In genomic region chr2:2769481-2770431, GRCh38 we compare ENCODE assay signal across 12 cellular contexts.
DNase-seq lines count a peak whose midpoint lies in the region; ATAC-seq and TF ChIP-seq lines count a peak whose summit lies in the region.
"Had no signal": no experiment of that assay in that cellular context is flagged by ENCODE, and none has a peak within 500 bp of the region (broad histone marks: within the 10 kb centered on the region; RNA-seq: fewer than 3 reads in every experiment).

No MANE protein-coding gene starts in this region.

- H3K4me3 ChIP-seq in SK-N-SH (ENCODE audit: low read depth in 2 of 2, low read length in 1 of 2) (no peak overlapping the region), aorta (ENCODE audit: low read length in 2 of 2) (no peak overlapping the region)
- H3K4me3 ChIP-seq: smooth muscle cell had no signal

- H3K27ac Mint-ChIP-seq in nephron: peak overlapping the region in 2 of 3 experiments; percentile 22 to 44
- H3K27ac Mint-ChIP-seq in CD4-positive, alpha-beta T cell: no peak overlapping the region
- H3K27ac Mint-ChIP-seq: activated CD8-positive, alpha-beta T cell treated with anti-CD3 and anti-CD28 coated beads for 36 hours; T-helper 17 cell had no signal

- no peaks in the 10 kb centered on the region for H3K79me2 ChIP-seq in SK-N-SH (ENCODE audit: insufficient read depth)

- intact Hi-C loops in aorta (cut with DNase I): no loop called here
- intact Hi-C loops in CD4-positive, alpha-beta T cell (cut with DNase I, micrococcal nuclease): no loop called here

- ATAC-seq in SK-N-SH treated with all-trans-retinoic acid at 6 μM for 48 hours (no peak; the same call in 2 of the 3 replicates), aorta (ENCODE audit: low FRiP score) (peak; percentile 69), HG02798 (IDR thresholded peaks at IDR 0.05; ENCODE audit: poor library complexity, unreplicated experiment) (no peak)
- ATAC-seq in CD4-positive, alpha-beta T cell (ENCODE audit: poor library complexity): no peak
- ATAC-seq: activated CD8-positive, alpha-beta T cell treated with anti-CD3 and anti-CD28 coated beads for 36 hours; T-helper 17 cell had no signal

- peaks cover 24% of the 10 kb centered on the region for H3K27me3 Mint-ChIP-seq in nephron (ENCODE audit: low read depth)
- H3K27me3 Mint-ChIP-seq in CD4-positive, alpha-beta T cell: no peaks in the 10 kb centered on the region

- H3K4me3 Mint-ChIP-seq in nephron: no peak overlapping the region
- no peak overlapping the region for H3K4me3 Mint-ChIP-seq in CD4-positive, alpha-beta T cell
- H3K4me3 Mint-ChIP-seq: activated CD8-positive, alpha-beta T cell treated with anti-CD3 and anti-CD28 coated beads for 36 hours; T-helper 17 cell had no signal

- H3K36me3 ChIP-seq in SK-N-SH (replicated peaks in 1 of 2; ENCODE audit: control insufficient read depth in 1 of 2, insufficient read depth in 2 of 2, low read length in 1 of 2): no peaks in the 10 kb centered on the region
- H3K36me3 ChIP-seq in aorta (ENCODE audit: control insufficient read depth in 1 of 2, insufficient read depth in 2 of 2, low read length in 1 of 2): no peaks in the 10 kb centered on the region

- H3K36me3 Mint-ChIP-seq in nephron (ENCODE audit: low read depth): no peaks in the 10 kb centered on the region
- H3K36me3 Mint-ChIP-seq in CD4-positive, alpha-beta T cell (ENCODE audit: low read depth): no peaks in the 10 kb centered on the region

- H4K20me1 ChIP-seq in SK-N-SH (ENCODE audit: insufficient read depth): no peaks in the 10 kb centered on the region

- H3K9me3 ChIP-seq in SK-N-SH: no peaks in the 10 kb centered on the region
- H3K9me3 ChIP-seq in aorta (ENCODE audit: control insufficient read depth, low read length): no peaks in the 10 kb centered on the region
- H3K9me3 ChIP-seq in CD4-positive, alpha-beta T cell (ENCODE audit: control insufficient read depth, low read length): no peaks in the 10 kb centered on the region

- WGBS in SK-N-SH (ENCODE audit: low lambda C conversion rate): 66% methylated on average over 27 of the region's 28 CpGs
- WGBS in aorta, 2 donors: 31 to 37% methylated on average over 27 to 28 of the region's 28 CpGs

- DNase-seq in SK-N-SH (peak; percentile 64), globus pallidus (ENCODE audit: low spot score) (peak; percentile 48), aorta (no peak), HK-2 (ENCODE audit: unreplicated experiment) (no peak)
- DNase-seq in CD4-positive, alpha-beta T cell: no peak
- DNase-seq: activated CD8-positive, alpha-beta T cell treated with anti-CD3 and anti-CD28 coated beads for 36 hours; activated gamma-delta T cell treated with Interleukin-2 at 50 U/mL for 16 hours; T-helper 17 cell had no signal

- POLR2A ChIA-PET in SK-N-SH (lab: Yijun Ruan, JAX): no interaction called here
- POLR2A ChIA-PET in CD4-positive, alpha-beta T cell (lab: Charles Lee): no interaction called here

- H3K4me1 ChIP-seq in SK-N-SH (ENCODE audit: control insufficient read depth in 1 of 2, insufficient read depth in 2 of 2, low read depth in 1 of 2, low read length in 1 of 2) (peaks cover 0 to 13% of the 10 kb centered on the region in 2 experiments; a peak in 1 of 4 replicates), aorta (ENCODE audit: control insufficient read depth in 1 of 2, insufficient read depth in 2 of 2, low read length in 2 of 2) (no peaks in the 10 kb centered on the region)

- H3K9me3 Mint-ChIP-seq in nephron: no peaks in the 10 kb centered on the region
- no peaks in the 10 kb centered on the region for H3K9me3 Mint-ChIP-seq in CD4-positive, alpha-beta T cell
- H3K9me3 Mint-ChIP-seq: activated CD8-positive, alpha-beta T cell treated with anti-CD3 and anti-CD28 coated beads for 36 hours had no signal

- H3K27ac ChIP-seq in SK-N-SH (ENCODE audit: low read depth in 2 of 2, low read length in 1 of 2) (peak overlapping the region in 1 of 2 experiments; percentile 64; a peak in 1 of 4 replicates), aorta (ENCODE audit: low read depth in 1 of 2, low read length in 2 of 2) (no peak overlapping the region)
- no peak overlapping the region for H3K27ac ChIP-seq in CD4-positive, alpha-beta T cell (ENCODE audit: low read depth, low read length)

- no peak overlapping the region for H3K4me2 ChIP-seq in SK-N-SH
- H3K4me2 ChIP-seq: smooth muscle cell had no signal

- H3K9me2 ChIP-seq in SK-N-SH: no peaks in the 10 kb centered on the region

- TF ChIP-seq RAD21 in SK-N-SH (IDR thresholded peaks at IDR 0.05; ENCODE audit: low read length): no peak

- H3K27me3 ChIP-seq in SK-N-SH (ENCODE audit: insufficient read depth): no peaks in the 10 kb centered on the region
- no peaks in the 10 kb centered on the region for H3K27me3 ChIP-seq in aorta (ENCODE audit: control insufficient read depth in 1 of 2, insufficient read depth in 2 of 2, low read length in 1 of 2)
- H3K27me3 ChIP-seq in CD4-positive, alpha-beta T cell (ENCODE audit: control insufficient read depth, insufficient read depth, low read length): no peaks in the 10 kb centered on the region

- no peak overlapping the region for H3K9ac ChIP-seq in SK-N-SH

- peaks cover 17% of the 10 kb centered on the region for H3K4me1 Mint-ChIP-seq in nephron
- H3K4me1 Mint-ChIP-seq in CD4-positive, alpha-beta T cell (ENCODE audit: low read depth): no peaks in the 10 kb centered on the region
- H3K4me1 Mint-ChIP-seq: T-helper 17 cell had no signal

- no peak for TF ChIP-seq CTCF in SK-N-SH (IDR thresholded peaks at IDR 0.05)
- TF ChIP-seq CTCF in nephron (IDR thresholded peaks at IDR 0.05; ENCODE audit: unreplicated experiment in 3 of 3): no peak
- no peak for TF ChIP-seq CTCF in CD4-positive, alpha-beta T cell (IDR thresholded peaks at IDR 0.05)

- CTCF ChIA-PET in SK-N-SH (lab: Yijun Ruan, JAX): interaction anchor here (1.1 kb wide), 1 partner anchor 71 kb away, joined by 3 read pairs; no protein-coding TSS in a partner anchor
- CTCF ChIA-PET in CD4-positive, alpha-beta T cell (lab: Charles Lee): no interaction called here

- no peaks in the 10 kb centered on the region for H3F3A ChIP-seq in SK-N-SH (replicated peaks; ENCODE audit: insufficient read depth)

- no peak overlapping the region for H2AFZ ChIP-seq in SK-N-SH (ENCODE audit: low read depth)

- no peak for TF ChIP-seq EP300 in SK-N-SH (IDR thresholded peaks at IDR 0.05; ENCODE audit: borderline replicate concordance in 1 of 2, low read depth in 1 of 2, low read length in 1 of 2)

TF ChIP-seq in SK-N-SH, 30 proteins besides CTCF, POLR2A, EP300 and RAD21 (continues in another document):
- TF ChIP-seq SIN3A (IDR thresholded peaks at IDR 0.05; ENCODE audit: borderline replicate concordance, low read depth, low read length): no peak
- TF ChIP-seq USF2 (IDR thresholded peaks at IDR 0.05; ENCODE audit: borderline replicate concordance, low read depth, low read length): no peak
- TF ChIP-seq, protein P1, sequence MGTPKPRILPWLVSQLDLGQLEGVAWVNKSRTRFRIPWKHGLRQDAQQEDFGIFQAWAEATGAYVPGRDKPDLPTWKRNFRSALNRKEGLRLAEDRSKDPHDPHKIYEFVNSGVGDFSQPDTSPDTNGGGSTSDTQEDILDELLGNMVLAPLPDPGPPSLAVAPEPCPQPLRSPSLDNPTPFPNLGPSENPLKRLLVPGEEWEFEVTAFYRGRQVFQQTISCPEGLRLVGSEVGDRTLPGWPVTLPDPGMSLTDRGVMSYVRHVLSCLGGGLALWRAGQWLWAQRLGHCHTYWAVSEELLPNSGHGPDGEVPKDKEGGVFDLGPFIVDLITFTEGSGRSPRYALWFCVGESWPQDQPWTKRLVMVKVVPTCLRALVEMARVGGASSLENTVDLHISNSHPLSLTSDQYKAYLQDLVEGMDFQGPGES (IDR thresholded peaks at IDR 0.05; ENCODE audit: low read depth, low read length): no peak

TF ChIP-seq in SK-N-SH treated with all-trans-retinoic acid at 6 μM for 48 hours, 23 proteins besides CTCF, POLR2A, EP300 and RAD21 (continues in another document):
- TF ChIP-seq ZFP30 (CRISPR knock-in tag; IDR thresholded peaks at IDR 0.05) (no peak), CSDC2 (CRISPR knock-in tag; IDR thresholded peaks at IDR 0.05) (no peak), ARNTL (CRISPR knock-in tag; IDR thresholded peaks at IDR 0.05; ENCODE audit: borderline replicate concordance, low read depth) (no peak), ZNF70 (CRISPR knock-in tag; IDR thresholded peaks at IDR 0.05) (no peak), OSR1 (CRISPR knock-in tag; IDR thresholded peaks at IDR 0.05) (no peak), ZC3H10 (CRISPR knock-in tag; IDR thresholded peaks at IDR 0.05) (no peak), GLIS3 (CRISPR knock-in tag; IDR thresholded peaks at IDR 0.05) (no peak), BACH2 (CRISPR knock-in tag; IDR thresholded peaks at IDR 0.05; ENCODE audit: borderline replicate concordance) (no peak), SNAI2 (CRISPR knock-in tag; IDR thresholded peaks at IDR 0.05) (no peak), RARB (CRISPR knock-in tag; IDR thresholded peaks at IDR 0.05) (no peak)
- TF ChIP-seq, protein P2, sequence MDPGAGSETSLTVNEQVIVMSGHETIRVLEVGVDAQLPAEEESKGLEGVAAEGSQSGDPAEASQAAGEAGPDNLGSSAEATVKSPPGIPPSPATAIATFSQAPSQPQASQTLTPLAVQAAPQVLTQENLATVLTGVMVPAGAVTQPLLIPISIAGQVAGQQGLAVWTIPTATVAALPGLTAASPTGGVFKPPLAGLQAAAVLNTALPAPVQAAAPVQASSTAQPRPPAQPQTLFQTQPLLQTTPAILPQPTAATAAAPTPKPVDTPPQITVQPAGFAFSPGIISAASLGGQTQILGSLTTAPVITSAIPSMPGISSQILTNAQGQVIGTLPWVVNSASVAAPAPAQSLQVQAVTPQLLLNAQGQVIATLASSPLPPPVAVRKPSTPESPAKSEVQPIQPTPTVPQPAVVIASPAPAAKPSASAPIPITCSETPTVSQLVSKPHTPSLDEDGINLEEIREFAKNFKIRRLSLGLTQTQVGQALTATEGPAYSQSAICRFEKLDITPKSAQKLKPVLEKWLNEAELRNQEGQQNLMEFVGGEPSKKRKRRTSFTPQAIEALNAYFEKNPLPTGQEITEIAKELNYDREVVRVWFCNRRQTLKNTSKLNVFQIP (CRISPR knock-in tag; IDR thresholded peaks at IDR 0.05; ENCODE audit: borderline replicate concordance, low read depth): no peak
- TF ChIP-seq, protein P3, sequence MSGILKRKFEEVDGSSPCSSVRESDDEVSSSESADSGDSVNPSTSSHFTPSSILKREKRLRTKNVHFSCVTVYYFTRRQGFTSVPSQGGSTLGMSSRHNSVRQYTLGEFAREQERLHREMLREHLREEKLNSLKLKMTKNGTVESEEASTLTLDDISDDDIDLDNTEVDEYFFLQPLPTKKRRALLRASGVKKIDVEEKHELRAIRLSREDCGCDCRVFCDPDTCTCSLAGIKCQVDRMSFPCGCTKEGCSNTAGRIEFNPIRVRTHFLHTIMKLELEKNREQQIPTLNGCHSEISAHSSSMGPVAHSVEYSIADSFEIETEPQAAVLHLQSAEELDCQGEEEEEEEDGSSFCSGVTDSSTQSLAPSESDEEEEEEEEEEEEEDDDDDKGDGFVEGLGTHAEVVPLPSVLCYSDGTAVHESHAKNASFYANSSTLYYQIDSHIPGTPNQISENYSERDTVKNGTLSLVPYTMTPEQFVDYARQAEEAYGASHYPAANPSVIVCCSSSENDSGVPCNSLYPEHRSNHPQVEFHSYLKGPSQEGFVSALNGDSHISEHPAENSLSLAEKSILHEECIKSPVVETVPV (CRISPR knock-in tag; IDR thresholded peaks at IDR 0.05): no peak

Comparison
In these comparisons a context has a peak if more than half of its experiments do, and no peak if none do; other contexts are left out.
1. DNase-seq: peak in SK-N-SH (single experiment) and globus pallidus (single experiment); none in aorta (0 of 2), CD4-positive, alpha-beta T cell (0 of 10) and HK-2 (single experiment).